8 cellular contexts compared by ENCODE assay signal in the genomic region with DNA sequence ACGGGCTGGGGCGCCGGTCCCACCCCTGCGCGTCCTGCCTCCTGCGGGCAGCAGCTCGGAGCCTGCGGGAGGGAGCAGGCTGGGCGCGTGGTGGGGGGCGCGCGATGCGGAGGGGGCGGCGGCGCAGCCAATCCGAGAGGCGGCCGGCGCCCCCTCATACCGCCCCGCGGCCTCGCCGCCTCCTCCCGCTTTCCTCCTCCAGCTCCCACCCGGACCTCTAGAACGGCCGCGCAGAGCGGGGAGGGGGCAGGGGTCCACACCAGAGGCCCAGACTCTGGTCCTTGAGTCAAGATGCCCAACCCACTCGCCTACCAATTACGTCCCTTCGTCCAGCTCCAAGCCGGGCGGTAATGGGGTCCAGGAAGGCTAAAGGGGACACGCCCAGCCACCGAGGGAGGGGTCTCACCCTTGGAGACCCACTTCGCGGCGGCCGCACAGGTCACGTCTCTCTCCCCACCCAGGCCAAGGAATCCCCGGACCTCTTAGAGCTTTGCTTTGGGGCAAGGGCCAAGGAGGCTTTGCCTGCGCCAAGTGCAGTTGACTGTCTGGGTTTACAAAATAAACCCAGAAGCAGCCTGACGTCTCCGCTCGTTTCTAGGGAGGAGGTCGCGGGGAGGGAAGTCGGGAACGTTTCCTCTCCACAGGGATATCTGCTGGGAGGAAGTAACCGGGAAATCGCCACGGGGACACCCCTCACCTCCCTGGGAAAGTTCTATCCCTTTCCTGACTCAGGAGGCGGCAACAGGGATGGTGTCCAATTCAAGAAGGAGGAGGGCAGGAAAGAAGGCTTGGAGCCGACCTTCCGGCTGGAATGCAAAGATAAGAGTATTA. TPM values are rescaled to one million over a fixed set of nuclear protein-coding genes. Genes with fewer than 3 reads are reported as not detected.
DNase-seq lines count a peak whose midpoint lies in the region; ATAC-seq and TF ChIP-seq lines count a peak whose summit lies in the region.

A gene with protein sequence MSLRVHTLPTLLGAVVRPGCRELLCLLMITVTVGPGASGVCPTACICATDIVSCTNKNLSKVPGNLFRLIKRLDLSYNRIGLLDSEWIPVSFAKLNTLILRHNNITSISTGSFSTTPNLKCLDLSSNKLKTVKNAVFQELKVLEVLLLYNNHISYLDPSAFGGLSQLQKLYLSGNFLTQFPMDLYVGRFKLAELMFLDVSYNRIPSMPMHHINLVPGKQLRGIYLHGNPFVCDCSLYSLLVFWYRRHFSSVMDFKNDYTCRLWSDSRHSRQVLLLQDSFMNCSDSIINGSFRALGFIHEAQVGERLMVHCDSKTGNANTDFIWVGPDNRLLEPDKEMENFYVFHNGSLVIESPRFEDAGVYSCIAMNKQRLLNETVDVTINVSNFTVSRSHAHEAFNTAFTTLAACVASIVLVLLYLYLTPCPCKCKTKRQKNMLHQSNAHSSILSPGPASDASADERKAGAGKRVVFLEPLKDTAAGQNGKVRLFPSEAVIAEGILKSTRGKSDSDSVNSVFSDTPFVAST (minus strand): TSS at position 66 of the 831 bp plus-strand sequence. CDS start 957 bp downstream, outside the sequence.

- peak within 1 kb of the TSS; percentile 97 for H3K27ac Mint-ChIP-seq in activated CD8-positive, alpha-beta T cell treated with anti-CD3 and anti-CD28 coated beads for 36 hours
- H3K27ac Mint-ChIP-seq in endodermal cell: peak within 1 kb of the TSS; percentile 74
- H3K27ac Mint-ChIP-seq in stimulated activated memory B cell treated with anti-CD40 and anti-IgM and Interleukin-4, amounts not matched to agents 10 μg/mL and 1 μg/mL and 100 μg/mL, for 72 hours: peak within 1 kb of the TSS; percentile 92

- H3K4me1 Mint-ChIP-seq in activated CD8-positive, alpha-beta T cell treated with anti-CD3 and anti-CD28 coated beads for 36 hours (ENCODE audit: low read depth): peaks cover 76% of the 10 kb centered on the region
- H3K4me1 Mint-ChIP-seq in endodermal cell: peaks cover 58% of the 10 kb centered on the region
- peaks cover 57% of the 10 kb centered on the region for H3K4me1 Mint-ChIP-seq in stimulated activated memory B cell treated with anti-CD40 and anti-IgM and Interleukin-4, amounts not matched to agents 10 μg/mL and 1 μg/mL and 100 μg/mL, for 72 hours

- H3K36me3 ChIP-seq in endodermal cell (ENCODE audit: control insufficient read depth, insufficient read depth, low read length): no peaks in the 10 kb centered on the region

- CTCF ChIA-PET in activated CD8-positive, alpha-beta T cell treated with anti-CD3 and anti-CD28 coated beads for 36 hours (lab: Charles Lee): interaction anchor here (0.9 to 3.7 kb wide), 13 partner anchors 10 to 317 kb away, joined by 3 to 20 read pairs (median 4); no protein-coding TSS in a partner anchor

- peak within 1 kb of the TSS; percentile 92 for H3K4me3 Mint-ChIP-seq in activated CD8-positive, alpha-beta T cell treated with anti-CD3 and anti-CD28 coated beads for 36 hours
- peak within 1 kb of the TSS; percentile 73 for H3K4me3 Mint-ChIP-seq in endodermal cell
- peak within 1 kb of the TSS; percentile 98 for H3K4me3 Mint-ChIP-seq in stimulated activated memory B cell treated with anti-CD40 and anti-IgM and Interleukin-4, amounts not matched to agents 10 μg/mL and 1 μg/mL and 100 μg/mL, for 72 hours

- 0 to 2% methylated on average over 8 to 59 of the region's 59 CpGs for WGBS in endodermal cell (ENCODE audit: insufficient coverage in 1 of 2, insufficient read length in 1 of 2), 2 experiments

- intact Hi-C loops in activated CD8-positive, alpha-beta T cell treated with anti-CD3 and anti-CD28 coated beads for 36 hours (cut with micrococcal nuclease): loop anchor here (5.0 to 10.0 kb wide), 3 partner anchors 112 to 315 kb away; no protein-coding TSS in a partner anchor

- no peaks in the 10 kb centered on the region for H3K9me3 Mint-ChIP-seq in activated CD8-positive, alpha-beta T cell treated with anti-CD3 and anti-CD28 coated beads for 36 hours
- H3K9me3 Mint-ChIP-seq in endodermal cell: no peaks in the 10 kb centered on the region
- H3K9me3 Mint-ChIP-seq in stimulated activated memory B cell treated with anti-CD40 and anti-IgM and Interleukin-4, amounts not matched to agents 10 μg/mL and 1 μg/mL and 100 μg/mL, for 72 hours: no peaks in the 10 kb centered on the region

- peaks cover 37% of the 10 kb centered on the region for H3K36me3 Mint-ChIP-seq in activated CD8-positive, alpha-beta T cell treated with anti-CD3 and anti-CD28 coated beads for 36 hours (ENCODE audit: low read depth)
- no peaks in the 10 kb centered on the region for H3K36me3 Mint-ChIP-seq in endodermal cell (ENCODE audit: low read depth)
- H3K36me3 Mint-ChIP-seq in stimulated activated memory B cell treated with anti-CD40 and anti-IgM and Interleukin-4, amounts not matched to agents 10 μg/mL and 1 μg/mL and 100 μg/mL, for 72 hours: peaks cover 11% of the 10 kb centered on the region

- peak; percentile 57 for DNase-seq in AG20443 (ENCODE audit: low spot score)
- peak; percentile 83 for DNase-seq in M059J (ENCODE audit: low read depth)
- peak; percentile 49 for DNase-seq in activated CD8-positive, alpha-beta T cell treated with anti-CD3 and anti-CD28 coated beads for 36 hours
- DNase-seq in endodermal cell: peak; percentile 88
- no peak for DNase-seq in mesenteric fat pad (ENCODE audit: low spot score)

- ATAC-seq in GM19452 (IDR thresholded peaks at IDR 0.05; ENCODE audit: unreplicated experiment) (peak; percentile 29), HG03521 (IDR thresholded peaks at IDR 0.05; ENCODE audit: unreplicated experiment) (no peak)
- ATAC-seq in activated CD8-positive, alpha-beta T cell treated with anti-CD3 and anti-CD28 coated beads for 36 hours: peak; percentile 40
- ATAC-seq in stimulated activated memory B cell treated with anti-CD40 and anti-IgM and Interleukin-4, amounts not matched to agents 10 μg/mL and 1 μg/mL and 100 μg/mL, for 72 hours: peak; percentile 66

- H3K4me1 ChIP-seq in endodermal cell (ENCODE audit: control insufficient read depth, insufficient read depth, low read length): peaks cover 11% of the 10 kb centered on the region

- H3K27ac ChIP-seq in endodermal cell (ENCODE audit: low read depth, low read length): no peak within 1 kb of the TSS

- no peaks in the 10 kb centered on the region for H3K9me3 ChIP-seq in endodermal cell (ENCODE audit: control insufficient read depth, low read length)

- H3K27me3 ChIP-seq in endodermal cell (ENCODE audit: control insufficient read depth, insufficient read depth, low read length, poor library complexity, severe bottlenecking): peaks cover 19% of the 10 kb centered on the region

- H3K4me3 ChIP-seq in endodermal cell (ENCODE audit: low read length): peak within 1 kb of the TSS; percentile 89

- H3K27me3 Mint-ChIP-seq in activated CD8-positive, alpha-beta T cell treated with anti-CD3 and anti-CD28 coated beads for 36 hours: no peaks in the 10 kb centered on the region
- peaks cover 11% of the 10 kb centered on the region for H3K27me3 Mint-ChIP-seq in endodermal cell (ENCODE audit: insufficient read depth)
- H3K27me3 Mint-ChIP-seq in stimulated activated memory B cell treated with anti-CD40 and anti-IgM and Interleukin-4, amounts not matched to agents 10 μg/mL and 1 μg/mL and 100 μg/mL, for 72 hours: no peaks in the 10 kb centered on the region

- H3K9ac ChIP-seq in endodermal cell (ENCODE audit: extremely low read depth, low read length, poor library complexity, severe bottlenecking): peak within 1 kb of the TSS; percentile 38

- TF ChIP-seq CTCF in activated CD8-positive, alpha-beta T cell treated with anti-CD3 and anti-CD28 coated beads for 36 hours (IDR thresholded peaks at IDR 0.05): no peak
- TF ChIP-seq CTCF in endodermal cell (conservative IDR thresholded peaks at IDR 0.05): no peak

- POLR2A ChIA-PET in activated CD8-positive, alpha-beta T cell treated with anti-CD3 and anti-CD28 coated beads for 36 hours (lab: Charles Lee): interaction anchor here (0.7 to 10.4 kb wide), 12 partner anchors 9 to 317 kb away, joined by 3 to 170 read pairs (median 4); no protein-coding TSS in a partner anchor

RNA-seq across cellular contexts. Expression of the gene that starts here (rescaled TPM):
- 26.1 and 37.5 TPM in 2 replicates for total RNA-seq in M059J (2014; rRNA removed; shearing (Covaris generic))
- total RNA-seq in activated CD8-positive, alpha-beta T cell treated with anti-CD3 and anti-CD28 coated beads for 36 hours: 10 to 100 TPM; 12.1 to 12.5 TPM
- total RNA-seq in endodermal cell (1 to 10 TPM; 6.4 to 7.8 TPM), mesenteric fat pad (16.4 TPM)
- polyA plus RNA-seq in endodermal cell (2013, experiment 1 of 2): 10.4 TPM
- 10.8 TPM for polyA plus RNA-seq in endodermal cell (2013, experiment 2 of 2)
